Comparison of ENCODE assay signal across 1 cellular context in the genomic region with DNA sequence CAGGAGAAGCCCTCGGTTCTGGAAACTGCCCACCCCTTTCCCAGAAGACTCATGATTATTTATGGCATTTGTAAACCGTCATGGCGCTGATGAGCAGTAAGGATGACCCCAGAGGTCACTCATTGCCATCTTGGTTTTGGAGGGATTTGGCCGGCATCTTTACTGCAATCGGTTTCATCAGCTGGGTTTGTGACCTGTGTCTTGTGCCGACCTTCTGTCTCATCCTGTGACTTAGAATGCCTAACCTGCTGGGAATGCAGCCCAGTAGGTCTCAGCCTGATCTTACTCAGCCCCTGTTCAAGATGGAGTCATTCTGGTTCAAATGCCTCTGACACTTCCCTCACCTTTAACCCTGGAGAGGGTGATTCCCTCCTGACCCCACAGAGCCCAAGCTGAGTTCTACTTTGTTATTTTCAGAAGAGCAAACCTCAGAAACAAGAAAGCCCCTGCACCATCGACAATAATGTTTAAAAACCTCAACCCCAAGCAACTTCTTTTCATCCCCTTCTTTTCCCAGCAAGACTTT.
A peak's percentile ranks its signal among the peaks of the same experiment; 100 is the strongest.
TF ChIP-seq lines count a peak whose summit lies in the region.

No MANE protein-coding gene starts in this region.

TF ChIP-seq in K562, 482 proteins besides CTCF, POLR2A, EP300 and RAD21 (continued from another document and continues in another):
- TF ChIP-seq, protein P1, sequence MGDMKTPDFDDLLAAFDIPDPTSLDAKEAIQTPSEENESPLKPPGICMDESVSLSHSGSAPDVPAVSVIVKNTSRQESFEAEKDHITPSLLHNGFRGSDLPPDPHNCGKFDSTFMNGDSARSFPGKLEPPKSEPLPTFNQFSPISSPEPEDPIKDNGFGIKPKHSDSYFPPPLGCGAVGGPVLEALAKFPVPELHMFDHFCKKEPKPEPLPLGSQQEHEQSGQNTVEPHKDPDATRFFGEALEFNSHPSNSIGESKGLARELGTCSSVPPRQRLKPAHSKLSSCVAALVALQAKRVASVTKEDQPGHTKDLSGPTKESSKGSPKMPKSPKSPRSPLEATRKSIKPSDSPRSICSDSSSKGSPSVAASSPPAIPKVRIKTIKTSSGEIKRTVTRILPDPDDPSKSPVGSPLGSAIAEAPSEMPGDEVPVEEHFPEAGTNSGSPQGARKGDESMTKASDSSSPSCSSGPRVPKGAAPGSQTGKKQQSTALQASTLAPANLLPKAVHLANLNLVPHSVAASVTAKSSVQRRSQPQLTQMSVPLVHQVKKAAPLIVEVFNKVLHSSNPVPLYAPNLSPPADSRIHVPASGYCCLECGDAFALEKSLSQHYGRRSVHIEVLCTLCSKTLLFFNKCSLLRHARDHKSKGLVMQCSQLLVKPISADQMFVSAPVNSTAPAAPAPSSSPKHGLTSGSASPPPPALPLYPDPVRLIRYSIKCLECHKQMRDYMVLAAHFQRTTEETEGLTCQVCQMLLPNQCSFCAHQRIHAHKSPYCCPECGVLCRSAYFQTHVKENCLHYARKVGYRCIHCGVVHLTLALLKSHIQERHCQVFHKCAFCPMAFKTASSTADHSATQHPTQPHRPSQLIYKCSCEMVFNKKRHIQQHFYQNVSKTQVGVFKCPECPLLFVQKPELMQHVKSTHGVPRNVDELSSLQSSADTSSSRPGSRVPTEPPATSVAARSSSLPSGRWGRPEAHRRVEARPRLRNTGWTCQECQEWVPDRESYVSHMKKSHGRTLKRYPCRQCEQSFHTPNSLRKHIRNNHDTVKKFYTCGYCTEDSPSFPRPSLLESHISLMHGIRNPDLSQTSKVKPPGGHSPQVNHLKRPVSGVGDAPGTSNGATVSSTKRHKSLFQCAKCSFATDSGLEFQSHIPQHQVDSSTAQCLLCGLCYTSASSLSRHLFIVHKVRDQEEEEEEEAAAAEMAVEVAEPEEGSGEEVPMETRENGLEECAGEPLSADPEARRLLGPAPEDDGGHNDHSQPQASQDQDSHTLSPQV (IDR thresholded peaks at IDR 0.05) = peak; percentile 98
- TF ChIP-seq, protein P2, sequence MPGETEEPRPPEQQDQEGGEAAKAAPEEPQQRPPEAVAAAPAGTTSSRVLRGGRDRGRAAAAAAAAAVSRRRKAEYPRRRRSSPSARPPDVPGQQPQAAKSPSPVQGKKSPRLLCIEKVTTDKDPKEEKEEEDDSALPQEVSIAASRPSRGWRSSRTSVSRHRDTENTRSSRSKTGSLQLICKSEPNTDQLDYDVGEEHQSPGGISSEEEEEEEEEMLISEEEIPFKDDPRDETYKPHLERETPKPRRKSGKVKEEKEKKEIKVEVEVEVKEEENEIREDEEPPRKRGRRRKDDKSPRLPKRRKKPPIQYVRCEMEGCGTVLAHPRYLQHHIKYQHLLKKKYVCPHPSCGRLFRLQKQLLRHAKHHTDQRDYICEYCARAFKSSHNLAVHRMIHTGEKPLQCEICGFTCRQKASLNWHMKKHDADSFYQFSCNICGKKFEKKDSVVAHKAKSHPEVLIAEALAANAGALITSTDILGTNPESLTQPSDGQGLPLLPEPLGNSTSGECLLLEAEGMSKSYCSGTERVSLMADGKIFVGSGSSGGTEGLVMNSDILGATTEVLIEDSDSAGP (CRISPR knock-in tag; IDR thresholded peaks at IDR 0.05) = no peak
- TF ChIP-seq, protein P3, sequence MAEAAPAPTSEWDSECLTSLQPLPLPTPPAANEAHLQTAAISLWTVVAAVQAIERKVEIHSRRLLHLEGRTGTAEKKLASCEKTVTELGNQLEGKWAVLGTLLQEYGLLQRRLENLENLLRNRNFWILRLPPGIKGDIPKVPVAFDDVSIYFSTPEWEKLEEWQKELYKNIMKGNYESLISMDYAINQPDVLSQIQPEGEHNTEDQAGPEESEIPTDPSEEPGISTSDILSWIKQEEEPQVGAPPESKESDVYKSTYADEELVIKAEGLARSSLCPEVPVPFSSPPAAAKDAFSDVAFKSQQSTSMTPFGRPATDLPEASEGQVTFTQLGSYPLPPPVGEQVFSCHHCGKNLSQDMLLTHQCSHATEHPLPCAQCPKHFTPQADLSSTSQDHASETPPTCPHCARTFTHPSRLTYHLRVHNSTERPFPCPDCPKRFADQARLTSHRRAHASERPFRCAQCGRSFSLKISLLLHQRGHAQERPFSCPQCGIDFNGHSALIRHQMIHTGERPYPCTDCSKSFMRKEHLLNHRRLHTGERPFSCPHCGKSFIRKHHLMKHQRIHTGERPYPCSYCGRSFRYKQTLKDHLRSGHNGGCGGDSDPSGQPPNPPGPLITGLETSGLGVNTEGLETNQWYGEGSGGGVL (CRISPR knock-in tag; IDR thresholded peaks at IDR 0.05) = peak; percentile 68; the same call in 1 of the 2 replicates
- TF ChIP-seq MAZ (CRISPR knock-in tag; conservative IDR thresholded peaks at IDR 0.05 in 1 of 2, IDR thresholded peaks at IDR 0.05 in 1 of 2) (no peak; a peak in 1 of 4 replicates), ZC3H8 (IDR thresholded peaks at IDR 0.05) (no peak), ZNF143 (CRISPR knock-in tag; IDR thresholded peaks at IDR 0.05) (no peak), GTF2E2 (tag; IDR thresholded peaks at IDR 0.05) (no peak), FOXA1 (IDR thresholded peaks at IDR 0.05; ENCODE audit: borderline replicate concordance) (no peak), RBBP5 (IDR thresholded peaks at IDR 0.05; ENCODE audit: borderline replicate concordance, insufficient read depth, low read length, poor library complexity, severe bottlenecking) (no peak), ZNF699 (CRISPR knock-in tag; IDR thresholded peaks at IDR 0.05; ENCODE audit: insufficient replicate concordance) (no peak), RCOR1 (IDR thresholded peaks at IDR 0.05; ENCODE audit: borderline replicate concordance in 1 of 2, low read depth in 2 of 2, low read length in 2 of 2) (peak in 1 of 2 experiments; percentile 60; a peak in 2 of 4 replicates), ELF4 (CRISPR knock-in tag; IDR thresholded peaks at IDR 0.05) (peak; percentile 89), BHLHE40 (IDR thresholded peaks at IDR 0.05; ENCODE audit: low read length) (peak; percentile 62), PTRF (tag; IDR thresholded peaks at IDR 0.05) (peak; percentile 95), GATA2 (CRISPR knock-in tag; IDR thresholded peaks at IDR 0.05) (no peak), FOXK1 (CRISPR knock-in tag; IDR thresholded peaks at IDR 0.05; ENCODE audit: borderline replicate concordance) (no peak), ZNF830 (CRISPR knock-in tag; IDR thresholded peaks at IDR 0.05) (peak; percentile 92; the same call in 1 of the 2 replicates), ZNF133 (CRISPR knock-in tag; IDR thresholded peaks at IDR 0.05) (peak; percentile 89; the same call in 1 of the 2 replicates), ZNF561 (CRISPR knock-in tag; conservative IDR thresholded peaks at IDR 0.05) (peak; percentile 85), SMAD4 (CRISPR knock-in tag; conservative IDR thresholded peaks at IDR 0.05) (peak; percentile 99), BCOR (IDR thresholded peaks at IDR 0.05) (no peak), SRSF3 (IDR thresholded peaks at IDR 0.05; ENCODE audit: insufficient read depth, low read length) (no peak)
- TF ChIP-seq, protein P4, sequence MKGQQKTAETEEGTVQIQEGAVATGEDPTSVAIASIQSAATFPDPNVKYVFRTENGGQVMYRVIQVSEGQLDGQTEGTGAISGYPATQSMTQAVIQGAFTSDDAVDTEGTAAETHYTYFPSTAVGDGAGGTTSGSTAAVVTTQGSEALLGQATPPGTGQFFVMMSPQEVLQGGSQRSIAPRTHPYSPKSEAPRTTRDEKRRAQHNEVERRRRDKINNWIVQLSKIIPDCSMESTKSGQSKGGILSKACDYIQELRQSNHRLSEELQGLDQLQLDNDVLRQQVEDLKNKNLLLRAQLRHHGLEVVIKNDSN (CRISPR knock-in tag; IDR thresholded peaks at IDR 0.05) = no peak
- TF ChIP-seq, protein P5, sequence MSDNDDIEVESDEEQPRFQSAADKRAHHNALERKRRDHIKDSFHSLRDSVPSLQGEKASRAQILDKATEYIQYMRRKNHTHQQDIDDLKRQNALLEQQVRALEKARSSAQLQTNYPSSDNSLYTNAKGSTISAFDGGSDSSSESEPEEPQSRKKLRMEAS (CRISPR knock-in tag; IDR thresholded peaks at IDR 0.05) = no peak
- TF ChIP-seq, protein P6, sequence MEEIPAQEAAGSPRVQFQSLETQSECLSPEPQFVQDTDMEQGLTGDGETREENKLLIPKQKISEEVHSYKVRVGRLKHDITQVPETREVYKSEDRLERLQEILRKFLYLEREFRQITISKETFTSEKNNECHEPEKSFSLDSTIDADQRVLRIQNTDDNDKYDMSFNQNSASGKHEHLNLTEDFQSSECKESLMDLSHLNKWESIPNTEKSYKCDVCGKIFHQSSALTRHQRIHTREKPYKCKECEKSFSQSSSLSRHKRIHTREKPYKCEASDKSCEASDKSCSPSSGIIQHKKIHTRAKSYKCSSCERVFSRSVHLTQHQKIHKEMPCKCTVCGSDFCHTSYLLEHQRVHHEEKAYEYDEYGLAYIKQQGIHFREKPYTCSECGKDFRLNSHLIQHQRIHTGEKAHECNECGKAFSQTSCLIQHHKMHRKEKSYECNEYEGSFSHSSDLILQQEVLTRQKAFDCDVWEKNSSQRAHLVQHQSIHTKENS (CRISPR knock-in tag; IDR thresholded peaks at IDR 0.05) = peak; percentile 56; the same call in 1 of the 2 replicates
- TF ChIP-seq, protein P7, sequence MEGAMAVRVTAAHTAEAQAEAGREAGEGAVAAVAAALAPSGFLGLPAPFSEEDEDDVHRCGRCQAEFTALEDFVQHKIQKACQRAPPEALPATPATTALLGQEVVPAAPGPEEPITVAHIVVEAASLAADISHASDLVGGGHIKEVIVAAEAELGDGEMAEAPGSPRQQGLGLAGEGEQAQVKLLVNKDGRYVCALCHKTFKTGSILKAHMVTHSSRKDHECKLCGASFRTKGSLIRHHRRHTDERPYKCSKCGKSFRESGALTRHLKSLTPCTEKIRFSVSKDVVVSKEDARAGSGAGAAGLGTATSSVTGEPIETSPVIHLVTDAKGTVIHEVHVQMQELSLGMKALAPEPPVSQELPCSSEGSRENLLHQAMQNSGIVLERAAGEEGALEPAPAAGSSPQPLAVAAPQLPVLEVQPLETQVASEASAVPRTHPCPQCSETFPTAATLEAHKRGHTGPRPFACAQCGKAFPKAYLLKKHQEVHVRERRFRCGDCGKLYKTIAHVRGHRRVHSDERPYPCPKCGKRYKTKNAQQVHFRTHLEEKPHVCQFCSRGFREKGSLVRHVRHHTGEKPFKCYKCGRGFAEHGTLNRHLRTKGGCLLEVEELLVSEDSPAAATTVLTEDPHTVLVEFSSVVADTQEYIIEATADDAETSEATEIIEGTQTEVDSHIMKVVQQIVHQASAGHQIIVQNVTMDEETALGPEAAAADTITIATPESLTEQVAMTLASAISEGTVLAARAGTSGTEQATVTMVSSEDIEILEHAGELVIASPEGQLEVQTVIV (CRISPR knock-in tag; IDR thresholded peaks at IDR 0.05; ENCODE audit: borderline replicate concordance) = peak; percentile 45; the same call in 1 of the 2 replicates
- TF ChIP-seq, protein P8, sequence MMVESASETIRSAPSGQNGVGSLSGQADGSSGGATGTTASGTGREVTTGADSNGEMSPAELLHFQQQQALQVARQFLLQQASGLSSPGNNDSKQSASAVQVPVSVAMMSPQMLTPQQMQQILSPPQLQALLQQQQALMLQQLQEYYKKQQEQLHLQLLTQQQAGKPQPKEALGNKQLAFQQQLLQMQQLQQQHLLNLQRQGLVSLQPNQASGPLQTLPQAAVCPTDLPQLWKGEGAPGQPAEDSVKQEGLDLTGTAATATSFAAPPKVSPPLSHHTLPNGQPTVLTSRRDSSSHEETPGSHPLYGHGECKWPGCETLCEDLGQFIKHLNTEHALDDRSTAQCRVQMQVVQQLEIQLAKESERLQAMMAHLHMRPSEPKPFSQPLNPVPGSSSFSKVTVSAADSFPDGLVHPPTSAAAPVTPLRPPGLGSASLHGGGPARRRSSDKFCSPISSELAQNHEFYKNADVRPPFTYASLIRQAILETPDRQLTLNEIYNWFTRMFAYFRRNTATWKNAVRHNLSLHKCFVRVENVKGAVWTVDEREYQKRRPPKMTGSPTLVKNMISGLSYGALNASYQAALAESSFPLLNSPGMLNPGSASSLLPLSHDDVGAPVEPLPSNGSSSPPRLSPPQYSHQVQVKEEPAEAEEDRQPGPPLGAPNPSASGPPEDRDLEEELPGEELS (CRISPR knock-in tag; IDR thresholded peaks at IDR 0.05; ENCODE audit: borderline replicate concordance) = no peak
- TF ChIP-seq, protein P9, sequence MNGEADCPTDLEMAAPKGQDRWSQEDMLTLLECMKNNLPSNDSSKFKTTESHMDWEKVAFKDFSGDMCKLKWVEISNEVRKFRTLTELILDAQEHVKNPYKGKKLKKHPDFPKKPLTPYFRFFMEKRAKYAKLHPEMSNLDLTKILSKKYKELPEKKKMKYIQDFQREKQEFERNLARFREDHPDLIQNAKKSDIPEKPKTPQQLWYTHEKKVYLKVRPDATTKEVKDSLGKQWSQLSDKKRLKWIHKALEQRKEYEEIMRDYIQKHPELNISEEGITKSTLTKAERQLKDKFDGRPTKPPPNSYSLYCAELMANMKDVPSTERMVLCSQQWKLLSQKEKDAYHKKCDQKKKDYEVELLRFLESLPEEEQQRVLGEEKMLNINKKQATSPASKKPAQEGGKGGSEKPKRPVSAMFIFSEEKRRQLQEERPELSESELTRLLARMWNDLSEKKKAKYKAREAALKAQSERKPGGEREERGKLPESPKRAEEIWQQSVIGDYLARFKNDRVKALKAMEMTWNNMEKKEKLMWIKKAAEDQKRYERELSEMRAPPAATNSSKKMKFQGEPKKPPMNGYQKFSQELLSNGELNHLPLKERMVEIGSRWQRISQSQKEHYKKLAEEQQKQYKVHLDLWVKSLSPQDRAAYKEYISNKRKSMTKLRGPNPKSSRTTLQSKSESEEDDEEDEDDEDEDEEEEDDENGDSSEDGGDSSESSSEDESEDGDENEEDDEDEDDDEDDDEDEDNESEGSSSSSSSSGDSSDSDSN (IDR thresholded peaks at IDR 0.05; ENCODE audit: borderline replicate concordance in 1 of 2, low read depth in 2 of 2, low read length in 2 of 2) = no peak
- TF ChIP-seq, protein P10, sequence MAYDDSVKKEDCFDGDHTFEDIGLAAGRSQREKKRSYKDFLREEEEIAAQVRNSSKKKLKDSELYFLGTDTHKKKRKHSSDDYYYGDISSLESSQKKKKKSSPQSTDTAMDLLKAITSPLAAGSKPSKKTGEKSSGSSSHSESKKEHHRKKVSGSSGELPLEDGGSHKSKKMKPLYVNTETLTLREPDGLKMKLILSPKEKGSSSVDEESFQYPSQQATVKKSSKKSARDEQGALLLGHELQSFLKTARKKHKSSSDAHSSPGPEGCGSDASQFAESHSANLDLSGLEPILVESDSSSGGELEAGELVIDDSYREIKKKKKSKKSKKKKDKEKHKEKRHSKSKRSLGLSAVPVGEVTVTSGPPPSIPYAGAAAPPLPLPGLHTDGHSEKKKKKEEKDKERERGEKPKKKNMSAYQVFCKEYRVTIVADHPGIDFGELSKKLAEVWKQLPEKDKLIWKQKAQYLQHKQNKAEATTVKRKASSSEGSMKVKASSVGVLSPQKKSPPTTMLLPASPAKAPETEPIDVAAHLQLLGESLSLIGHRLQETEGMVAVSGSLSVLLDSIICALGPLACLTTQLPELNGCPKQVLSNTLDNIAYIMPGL (CRISPR knock-in tag; IDR thresholded peaks at IDR 0.05) = no peak
- TF ChIP-seq, protein P11, sequence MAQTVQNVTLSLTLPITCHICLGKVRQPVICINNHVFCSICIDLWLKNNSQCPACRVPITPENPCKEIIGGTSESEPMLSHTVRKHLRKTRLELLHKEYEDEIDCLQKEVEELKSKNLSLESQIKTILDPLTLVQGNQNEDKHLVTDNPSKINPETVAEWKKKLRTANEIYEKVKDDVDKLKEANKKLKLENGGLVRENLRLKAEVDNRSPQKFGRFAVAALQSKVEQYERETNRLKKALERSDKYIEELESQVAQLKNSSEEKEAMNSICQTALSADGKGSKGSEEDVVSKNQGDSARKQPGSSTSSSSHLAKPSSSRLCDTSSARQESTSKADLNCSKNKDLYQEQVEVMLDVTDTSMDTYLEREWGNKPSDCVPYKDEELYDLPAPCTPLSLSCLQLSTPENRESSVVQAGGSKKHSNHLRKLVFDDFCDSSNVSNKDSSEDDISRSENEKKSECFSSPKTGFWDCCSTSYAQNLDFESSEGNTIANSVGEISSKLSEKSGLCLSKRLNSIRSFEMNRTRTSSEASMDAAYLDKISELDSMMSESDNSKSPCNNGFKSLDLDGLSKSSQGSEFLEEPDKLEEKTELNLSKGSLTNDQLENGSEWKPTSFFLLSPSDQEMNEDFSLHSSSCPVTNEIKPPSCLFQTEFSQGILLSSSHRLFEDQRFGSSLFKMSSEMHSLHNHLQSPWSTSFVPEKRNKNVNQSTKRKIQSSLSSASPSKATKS (CRISPR knock-in tag; IDR thresholded peaks at IDR 0.05) = no peak
